ENCODE assay signal across 8 cellular contexts in the genomic region with DNA sequence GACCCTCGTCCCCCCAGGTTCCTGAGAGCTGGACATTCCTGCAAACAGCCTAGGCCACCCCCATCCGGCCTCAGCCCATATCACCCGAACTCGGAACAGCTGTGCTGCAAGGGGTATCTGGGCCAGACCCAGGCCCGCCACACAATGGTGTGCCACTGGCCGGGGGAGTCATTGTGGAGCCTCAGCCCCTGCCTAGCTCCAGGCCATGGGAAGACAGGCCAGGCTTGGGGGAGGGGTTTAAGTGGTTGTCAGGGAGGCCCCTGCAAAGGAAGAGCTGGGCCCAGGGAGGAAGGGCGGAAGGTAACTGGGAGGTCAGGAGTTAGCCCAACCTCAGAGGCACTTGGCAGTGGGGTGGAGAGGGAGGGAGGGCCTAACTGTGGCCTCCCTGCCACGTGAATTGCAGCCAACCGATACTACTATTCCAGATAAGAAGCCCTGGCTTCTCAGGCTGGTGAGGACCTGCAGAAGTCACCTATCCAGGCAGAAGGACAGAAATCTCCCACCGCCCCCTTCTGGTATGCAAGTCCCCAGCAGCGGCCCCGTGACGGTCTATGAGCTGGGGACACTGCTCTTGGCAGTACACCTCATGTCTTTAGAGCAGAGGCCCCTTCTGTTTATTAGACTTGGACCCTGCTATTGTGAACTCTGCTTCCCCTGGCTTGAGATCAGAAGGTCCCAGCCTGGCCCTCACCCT. TPM values are rescaled to one million over a fixed set of nuclear protein-coding genes. Genes with fewer than 3 reads are reported as not detected.
DNase-seq lines count a peak whose midpoint lies in the region; ATAC-seq and TF ChIP-seq lines count a peak whose summit lies in the region.

No MANE protein-coding gene starts in this region.

- H3K4me3 Mint-ChIP-seq in activated T-helper 2 cell treated with anti-CD3 and anti-CD28 coated beads, Interferon-gamma antibody, Interleukin-2, Interleukin-4, amounts not matched to agents 10 μg/mL and 5 μg/mL and 100 μg/mL, durations not matched to agents 14 hours and 24 hours and 36 hours (ENCODE audit: low read depth), result no peak overlapping the region

- intact Hi-C loops in activated T-helper 2 cell treated with anti-CD3 and anti-CD28 coated beads, Interferon-gamma antibody, Interleukin-2, Interleukin-4, amounts not matched to agents 10 μg/mL and 5 μg/mL and 100 μg/mL, durations not matched to agents 14 hours and 24 hours and 36 hours (cut with micrococcal nuclease), result no loop called here
- intact Hi-C loops in left lung (cut with DNase I) (no loop called here), upper lobe of right lung (cut with DNase I) (no loop called here)

- peak overlapping the region; percentile 99 for H3K27ac Mint-ChIP-seq in activated T-helper 2 cell treated with anti-CD3 and anti-CD28 coated beads, Interferon-gamma antibody, Interleukin-2, Interleukin-4, amounts not matched to agents 10 μg/mL and 5 μg/mL and 100 μg/mL, durations not matched to agents 14 hours and 24 hours and 36 hours

- DNase-seq in activated gamma-delta T cell treated with Interleukin-2 at 50 U/mL for 16 hours (peak; percentile 38), activated gamma-delta T cell (lab: John Stamatoyannopoulos, UW) (no peak), left lung (peak in 1 of 2 donors; percentile 79), upper lobe of right lung (no peak)
- no peak for DNase-seq in activated T-helper 2 cell treated with anti-CD3 and anti-CD28 coated beads, Interferon-gamma antibody, Interleukin-2, Interleukin-4, amounts not matched to agents 10 μg/mL and 5 μg/mL and 100 μg/mL, durations not matched to agents 14 hours and 24 hours and 36 hours (ENCODE audit: low spot score)

- H3K4me1 Mint-ChIP-seq in activated T-helper 2 cell treated with anti-CD3 and anti-CD28 coated beads, Interferon-gamma antibody, Interleukin-2, Interleukin-4, amounts not matched to agents 10 μg/mL and 5 μg/mL and 100 μg/mL, durations not matched to agents 14 hours and 24 hours and 36 hours (ENCODE audit: low read depth), result peaks cover 85% of the 10 kb centered on the region

- ATAC-seq in left lung (peak; percentile 72), upper lobe of right lung (peak; percentile 61), HG02571 (IDR thresholded peaks at IDR 0.05; ENCODE audit: unreplicated experiment) (no peak), HG03025 (IDR thresholded peaks at IDR 0.05; ENCODE audit: low FRiP score, unreplicated experiment) (no peak), GM18873 (IDR thresholded peaks at IDR 0.05; ENCODE audit: low FRiP score, unreplicated experiment) (no peak)

- peaks cover 9% of the 10 kb centered on the region for H3K9me3 Mint-ChIP-seq in activated T-helper 2 cell treated with anti-CD3 and anti-CD28 coated beads, Interferon-gamma antibody, Interleukin-2, Interleukin-4, amounts not matched to agents 10 μg/mL and 5 μg/mL and 100 μg/mL, durations not matched to agents 14 hours and 24 hours and 36 hours

- H3K9me3 ChIP-seq in left lung (peaks cover 0 to 8% of the 10 kb centered on the region in 2 donors), upper lobe of right lung (no peaks in the 10 kb centered on the region)

- H3K4me3 ChIP-seq in left lung (no peak overlapping the region), upper lobe of right lung (no peak overlapping the region)

- H3K4me1 ChIP-seq in left lung, result peaks cover 39 to 94% of the 10 kb centered on the region in 2 donors
- H3K4me1 ChIP-seq in upper lobe of right lung, result peaks cover 54% of the 10 kb centered on the region

- H3K36me3 Mint-ChIP-seq in activated T-helper 2 cell treated with anti-CD3 and anti-CD28 coated beads, Interferon-gamma antibody, Interleukin-2, Interleukin-4, amounts not matched to agents 10 μg/mL and 5 μg/mL and 100 μg/mL, durations not matched to agents 14 hours and 24 hours and 36 hours (ENCODE audit: low read depth), result peaks cover 57% of the 10 kb centered on the region

- H3K27ac ChIP-seq in left lung (peak overlapping the region; percentile 71 to 94), upper lobe of right lung (peak overlapping the region; percentile 88)

- no peaks in the 10 kb centered on the region for H3K27me3 ChIP-seq in left lung
- no peaks in the 10 kb centered on the region for H3K27me3 ChIP-seq in upper lobe of right lung

- H3K36me3 ChIP-seq in left lung (peaks cover 0 to 20% of the 10 kb centered on the region in 2 donors), upper lobe of right lung (peaks cover 6% of the 10 kb centered on the region)

- TF ChIP-seq CTCF in left lung (IDR thresholded peaks at IDR 0.05) (no peak), upper lobe of right lung (IDR thresholded peaks at IDR 0.05) (peak; percentile 25)

- no peaks in the 10 kb centered on the region for H3K27me3 Mint-ChIP-seq in activated T-helper 2 cell treated with anti-CD3 and anti-CD28 coated beads, Interferon-gamma antibody, Interleukin-2, Interleukin-4, amounts not matched to agents 10 μg/mL and 5 μg/mL and 100 μg/mL, durations not matched to agents 14 hours and 24 hours and 36 hours (ENCODE audit: low read depth)

RNA-seq across cellular contexts. Expression of a gene that starts 26.8 kb away (rescaled TPM):
- total RNA-seq in activated T-helper 2 cell treated with anti-CD3 and anti-CD28 coated beads, Interferon-gamma antibody, Interleukin-2, Interleukin-4, amounts not matched to agents 10 μg/mL and 5 μg/mL and 100 μg/mL, durations not matched to agents 14 hours and 24 hours and 36 hours, result 56.5 and 61.9 TPM in 2 replicates
- 100 to 1,000 TPM in 1 of 2 donors, 10 to 100 TPM in 1; 46.7 to 133 TPM for total RNA-seq in left lung
- total RNA-seq in upper lobe of right lung, result 128 TPM

RNA-seq across cellular contexts. Expression of a gene that starts 26.9 kb away (rescaled TPM):
- total RNA-seq in activated T-helper 2 cell treated with anti-CD3 and anti-CD28 coated beads, Interferon-gamma antibody, Interleukin-2, Interleukin-4, amounts not matched to agents 10 μg/mL and 5 μg/mL and 100 μg/mL, durations not matched to agents 14 hours and 24 hours and 36 hours, result 0.11 and 0.18 TPM in 2 replicates
- total RNA-seq in left lung (1 to 10 TPM in 1 of 2 donors, under 1 TPM in 1; 0.17 to 1.0 TPM), upper lobe of right lung (0.52 TPM)

Comparison
In these comparisons a context has a peak if more than half of its experiments do, and no peak if none do; other contexts are left out.
1. ATAC-seq: peak in left lung (single experiment) and upper lobe of right lung (single experiment); none in HG02571 (single experiment), HG03025 (single experiment) and GM18873 (single experiment).